In the genomic region with DNA sequence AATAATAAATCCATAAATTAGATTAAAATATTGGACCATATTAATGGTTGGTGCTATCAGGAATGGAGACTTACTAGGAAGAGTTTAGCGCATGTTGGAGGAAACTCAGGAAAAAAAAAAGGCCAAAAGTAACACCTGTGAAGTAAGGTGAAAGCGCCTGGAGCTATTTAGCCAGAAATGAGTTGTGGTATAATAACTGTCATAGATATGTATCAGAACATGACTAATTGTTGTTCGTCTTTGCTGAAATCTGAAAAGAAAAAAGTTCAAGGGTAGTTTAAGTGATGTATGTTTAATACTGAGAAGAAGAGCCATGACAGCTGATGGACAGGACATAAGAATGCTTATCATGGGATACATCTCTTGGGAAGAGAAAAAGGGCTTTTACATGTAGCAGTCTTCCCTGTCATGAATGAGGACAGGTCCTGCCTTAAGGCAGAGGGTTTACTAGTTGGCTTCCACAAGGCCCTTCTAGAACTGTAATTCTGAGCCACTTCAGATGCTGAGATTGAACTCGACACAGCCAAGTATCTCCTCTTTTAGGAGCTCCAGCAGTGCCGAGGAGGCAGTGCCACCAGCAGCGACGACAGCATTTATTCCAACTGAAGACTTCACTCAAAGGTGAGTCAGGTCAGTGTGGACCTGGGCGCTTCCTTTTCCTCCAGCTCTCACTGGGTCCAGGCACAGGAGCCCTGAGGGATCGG, we compare ENCODE assay signal across 8 cellular contexts. TPM values are rescaled to one million over a fixed set of nuclear protein-coding genes. Genes with fewer than 3 reads are reported as not detected.
DNase-seq lines count a peak whose midpoint lies in the region; ATAC-seq and TF ChIP-seq lines count a peak whose summit lies in the region.

No MANE protein-coding gene starts in this region.

- no peaks in the 10 kb centered on the region for H3K9me3 ChIP-seq in HUES6 (ENCODE audit: control insufficient read depth, insufficient read depth, low read depth, low read length)

- H3K4me1 Mint-ChIP-seq in chondrocyte (ENCODE audit: low read depth), result peaks cover 16% of the 10 kb centered on the region
- peaks cover 13% of the 10 kb centered on the region for H3K4me1 Mint-ChIP-seq in nephron progenitor cell

- no peak overlapping the region for H3K27ac ChIP-seq in HUES6 (ENCODE audit: low read depth, low read length)

- H3K4me3 ChIP-seq in HUES6 (ENCODE audit: low read depth, low read length), result peak overlapping the region; percentile 99

- H3K27me3 Mint-ChIP-seq in chondrocyte (ENCODE audit: low read depth) (peaks cover 36% of the 10 kb centered on the region), nephron progenitor cell (ENCODE audit: low read depth, poor library complexity) (peaks cover 34% of the 10 kb centered on the region)

- H3K4me3 Mint-ChIP-seq in chondrocyte (ENCODE audit: unreplicated experiment) (peak overlapping the region; percentile 71), nephron progenitor cell (peak overlapping the region; percentile 74)

- peaks cover 12% of the 10 kb centered on the region for H3K4me1 ChIP-seq in HUES6 (ENCODE audit: control insufficient read depth, insufficient read depth, low read length)

- H3K27ac Mint-ChIP-seq in chondrocyte (ENCODE audit: unreplicated experiment) (no peak overlapping the region), nephron progenitor cell (no peak overlapping the region)

- peaks cover 38% of the 10 kb centered on the region for H3K27me3 ChIP-seq in HUES6 (ENCODE audit: control insufficient read depth, insufficient read depth, low read length)

- H3K9me3 Mint-ChIP-seq in chondrocyte (ENCODE audit: low read depth), result peaks cover 4% of the 10 kb centered on the region
- no peaks in the 10 kb centered on the region for H3K9me3 Mint-ChIP-seq in nephron progenitor cell

- ATAC-seq in HG02678 (IDR thresholded peaks at IDR 0.05; ENCODE audit: unreplicated experiment), result no peak

- peaks cover 3% of the 10 kb centered on the region for H3K36me3 Mint-ChIP-seq in chondrocyte (ENCODE audit: low read depth)
- H3K36me3 Mint-ChIP-seq in nephron progenitor cell (ENCODE audit: low read depth), result no peaks in the 10 kb centered on the region

- TF ChIP-seq CTCF in chondrocyte (IDR thresholded peaks at IDR 0.05) (no peak), nephron progenitor cell (IDR thresholded peaks at IDR 0.05) (no peak)

- DNase-seq in DMS 273 (lab: John Stamatoyannopoulos, UW; ENCODE audit: unreplicated experiment) (peak; percentile 56), DMS 273 treated with DMSO at 0.1 percent for 48 hours (lab: John Stamatoyannopoulos, UW) (no peak), chondrocyte (ENCODE audit: low spot score) (no peak), nephron progenitor cell (no peak), kidney tubule cell (ENCODE audit: low spot score) (no peak), COLO668 (lab: John Stamatoyannopoulos, UW; ENCODE audit: unreplicated experiment) (no peak)

- H3K36me3 ChIP-seq in HUES6 (ENCODE audit: control insufficient read depth, insufficient read depth, low read length), result no peaks in the 10 kb centered on the region

- H3K9ac ChIP-seq in HUES6 (ENCODE audit: low read length), result peak overlapping the region; percentile 72

RNA-seq across cellular contexts. Expression of gene CAMK4, which starts 0.9 kb away (rescaled TPM):
- total RNA-seq in chondrocyte, result 0.28 to 0.89 TPM (median 0.72 TPM) in 3 replicates
